26 cellular contexts compared by ENCODE assay signal in the genomic region with DNA sequence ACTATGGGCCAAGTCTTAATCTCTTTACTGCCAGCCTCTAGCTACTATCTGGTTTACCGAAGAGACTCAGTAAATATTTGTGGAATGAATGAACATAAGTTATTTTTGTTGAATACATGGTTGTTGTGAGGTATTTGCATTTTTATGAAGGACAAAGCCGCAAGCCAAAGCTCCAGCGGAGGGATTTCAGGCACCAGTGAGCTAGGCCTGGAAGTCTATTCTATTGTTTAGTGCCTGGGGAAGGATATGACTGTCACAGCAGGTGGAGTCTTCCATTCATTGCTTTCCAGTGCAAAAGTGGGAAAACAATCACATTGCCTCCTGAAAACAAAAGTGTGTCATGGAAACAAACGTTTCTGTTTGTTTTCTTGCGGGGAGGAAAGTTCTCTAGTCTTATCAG.
DNase-seq lines count a peak whose midpoint lies in the region; ATAC-seq and TF ChIP-seq lines count a peak whose summit lies in the region.
"Had no signal": no experiment of that assay in that cellular context is flagged by ENCODE, and none has a peak within 500 bp of the region (broad histone marks: within the 10 kb centered on the region; RNA-seq: fewer than 3 reads in every experiment).

No MANE protein-coding gene starts in this region.

- H3K9ac ChIP-seq in endodermal cell (ENCODE audit: extremely low read depth, low read length, poor library complexity, severe bottlenecking): no peak overlapping the region

- H3K27me3 ChIP-seq in endodermal cell (ENCODE audit: control insufficient read depth, insufficient read depth, low read length, poor library complexity, severe bottlenecking): no peaks in the 10 kb centered on the region
- H3K27me3 ChIP-seq: cardiac muscle cell, neutrophil, testis, vagina had no signal

- TF ChIP-seq CTCF in endodermal cell (conservative IDR thresholded peaks at IDR 0.05): no peak

- WGBS in endodermal cell (ENCODE audit: insufficient coverage in 1 of 2, insufficient read length in 1 of 2), 2 experiments: 64 to 75% methylated on average over 3 to 5 of the region's 5 CpGs

- no peak overlapping the region for H3K27ac Mint-ChIP-seq in endodermal cell
- H3K27ac Mint-ChIP-seq: activated CD4-positive, alpha-beta T cell treated with anti-CD3 and anti-CD28 coated beads for 36 hours; activated naive CD4-positive, alpha-beta T cell treated with anti-CD3 and anti-CD28 coated beads for 36 hours; CD4-positive, alpha-beta T cell; HFFc6; immature natural killer cell had no signal

- H3K4me1 ChIP-seq in endodermal cell (ENCODE audit: control insufficient read depth, insufficient read depth, low read length): peaks cover 10% of the 10 kb centered on the region
- H3K4me1 ChIP-seq: psoas muscle, testis, vagina had no signal

- H3K9me3 Mint-ChIP-seq in endodermal cell: peaks cover 3% of the 10 kb centered on the region
- H3K9me3 Mint-ChIP-seq: activated naive CD4-positive, alpha-beta T cell treated with anti-CD3 and anti-CD28 coated beads for 36 hours; activated T-cell treated with anti-CD3 and anti-CD28 coated beads, Interleukin-2, amount 50 U/mL, for 4 hours; immature natural killer cell had no signal

- H3K4me3 ChIP-seq in endodermal cell (ENCODE audit: low read length): no peak overlapping the region
- H3K4me3 ChIP-seq: cardiac muscle cell, heart right ventricle, psoas muscle, testis, vagina had no signal

- no peaks in the 10 kb centered on the region for H3K36me3 ChIP-seq in endodermal cell (ENCODE audit: control insufficient read depth, insufficient read depth, low read length)
- H3K36me3 ChIP-seq: cardiac muscle cell, heart right ventricle, neutrophil, vagina had no signal

- no peak overlapping the region for H3K4me3 Mint-ChIP-seq in endodermal cell
- H3K4me3 Mint-ChIP-seq: activated CD4-positive, alpha-beta T cell treated with anti-CD3 and anti-CD28 coated beads for 36 hours; activated naive CD4-positive, alpha-beta T cell treated with anti-CD3 and anti-CD28 coated beads for 36 hours; activated T-cell treated with anti-CD3 and anti-CD28 coated beads, Interleukin-2, amount 50 U/mL, for 4 hours; CD4-positive, alpha-beta T cell; HFFc6; immature natural killer cell had no signal

- ATAC-seq in GM18909 (IDR thresholded peaks at IDR 0.05; ENCODE audit: poor library complexity, unreplicated experiment): no peak
- ATAC-seq: activated CD4-positive, alpha-beta T cell treated with anti-CD3 and anti-CD28 coated beads for 36 hours; activated T-cell treated with anti-CD3 and anti-CD28 coated beads, Interleukin-2, amount 50 U/mL, for 4 hours; psoas muscle had no signal

- peaks cover 24% of the 10 kb centered on the region for H3K4me1 Mint-ChIP-seq in endodermal cell
- H3K4me1 Mint-ChIP-seq: activated CD4-positive, alpha-beta T cell treated with anti-CD3 and anti-CD28 coated beads for 36 hours; immature natural killer cell had no signal

- DNase-seq in DMS79 (lab: John Stamatoyannopoulos, UW) (peak; percentile 56), NCI-H345 treated with DMSO at 0.1 percent for 48 hours (lab: John Stamatoyannopoulos, UW; ENCODE audit: unreplicated experiment) (peak; percentile 66), endodermal cell (peak; percentile 16), mucosa of gallbladder (ENCODE audit: low spot score) (peak; percentile 0), GM19238 (ENCODE audit: insufficient read length, low spot score) (no peak), glomerular visceral epithelial cell (ENCODE audit: extremely low spot score) (no peak)
- DNase-seq: activated CD4-positive, alpha-beta T cell treated with anti-CD3 and anti-CD28 coated beads for 36 hours; activated naive CD4-positive, alpha-beta T cell treated with anti-CD3 and anti-CD28 coated beads for 36 hours; activated T-cell treated with anti-CD3 and anti-CD28 coated beads, Interleukin-2, amount 50 U/mL, for 4 hours; amniotic stem cell; CD4-positive, alpha-beta T cell; heart right ventricle; HFFc6; immature natural killer cell; NCI-H1092; psoas muscle; small intestine; stimulated activated CD4-positive, alpha-beta T cell treated with anti-CD3 and anti-CD28 coated beads, Interleukin-2, amount 100 ng/mL, for 48 hours; stimulated activated naive CD4-positive, alpha-beta T cell; T-helper 1 cell had no signal

- H3K9me3 ChIP-seq in endodermal cell (ENCODE audit: control insufficient read depth, low read length): peaks cover 9% of the 10 kb centered on the region
- H3K9me3 ChIP-seq: heart right ventricle, neutrophil, psoas muscle, testis, vagina had no signal

- no peaks in the 10 kb centered on the region for H3K36me3 Mint-ChIP-seq in endodermal cell (ENCODE audit: low read depth)
- H3K36me3 Mint-ChIP-seq: immature natural killer cell had no signal

- peak overlapping the region; percentile 70 for H3K27ac ChIP-seq in endodermal cell (ENCODE audit: low read depth, low read length)
- H3K27ac ChIP-seq: cardiac muscle cell, epithelial cell of prostate, neutrophil, psoas muscle, testis, vagina had no signal

- peaks cover 1% of the 10 kb centered on the region for H3K27me3 Mint-ChIP-seq in endodermal cell (ENCODE audit: insufficient read depth)

Comparison
In these comparisons a context has a peak if more than half of its experiments do, and no peak if none do; other contexts are left out.
1. DNase-seq: peak in DMS79 (single experiment), NCI-H345 treated with DMSO at 0.1 percent for 48 hours (single experiment), endodermal cell (single experiment) and mucosa of gallbladder (single experiment); none in GM19238 (single experiment) and glomerular visceral epithelial cell (single experiment).